21 cellular contexts compared by ENCODE assay signal in the genomic region with DNA sequence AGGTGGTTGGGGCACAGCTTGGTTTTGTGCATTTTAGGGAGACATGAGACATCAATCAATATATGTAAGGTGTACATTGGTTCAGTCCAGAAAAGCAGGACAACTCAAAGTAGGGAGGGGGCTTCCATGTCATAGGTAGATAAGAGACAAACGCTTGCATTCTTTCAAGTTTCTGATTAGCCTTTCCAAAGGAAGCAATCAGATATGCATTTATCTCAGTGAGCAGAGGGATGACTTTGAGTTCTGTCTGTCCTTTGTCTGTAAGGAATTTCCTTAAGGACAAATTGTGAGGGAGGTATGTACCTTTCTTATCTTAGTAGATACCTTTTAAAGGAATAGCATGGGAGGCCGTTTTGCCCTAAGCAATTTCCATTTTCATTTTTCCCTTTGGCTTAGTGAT.
DNase-seq lines count a peak whose midpoint lies in the region; ATAC-seq, FAIRE-seq and TF ChIP-seq lines count a peak whose summit lies in the region.
"Had no signal": no experiment of that assay in that cellular context is flagged by ENCODE, and none has a peak within 500 bp of the region (broad histone marks: within the 10 kb centered on the region; RNA-seq: fewer than 3 reads in every experiment).

No MANE protein-coding gene starts in this region.

- H3K4me3 ChIP-seq in K562: no peak overlapping the region
- H3K4me3 ChIP-seq in endodermal cell (ENCODE audit: low read length): peak overlapping the region; percentile 71
- no peak overlapping the region for H3K4me3 ChIP-seq in mesendoderm (ENCODE audit: low read length)
- no peak overlapping the region for H3K4me3 ChIP-seq in mesenchymal stem cell (ENCODE audit: insufficient read depth in 1 of 2, low read depth in 1 of 2, low read length in 2 of 2)
- H3K4me3 ChIP-seq: A549; BLaER1 treated with 17β-estradiol and CSF1 and Interleukin-3, amounts not matched to agents 10 nM and 100 nM had no signal

- no peak overlapping the region for H4K5ac ChIP-seq in mesendoderm (ENCODE audit: low read length)

- no peaks in the 10 kb centered on the region for H3K27me3 ChIP-seq in K562 (ENCODE audit: control insufficient read depth in 2 of 2, insufficient read depth in 2 of 2, low read length in 2 of 2)
- H3K27me3 ChIP-seq in endodermal cell (ENCODE audit: control insufficient read depth, insufficient read depth, low read length, poor library complexity, severe bottlenecking): no peaks in the 10 kb centered on the region
- no peaks in the 10 kb centered on the region for H3K27me3 ChIP-seq in mesendoderm (ENCODE audit: insufficient read depth, low read length, poor library complexity)
- peaks cover 0 to 21% of the 10 kb centered on the region in 2 experiments for H3K27me3 ChIP-seq in mesenchymal stem cell (ENCODE audit: control insufficient read depth in 1 of 2, insufficient read depth in 1 of 2, low read length in 2 of 2)

- no peak for TF ChIP-seq CTCF in K562 (IDR thresholded peaks at IDR 0.05 in 2 of 3, conservative IDR thresholded peaks at IDR 0.05 in 1 of 3; ENCODE audit: insufficient read depth in 2 of 3, low read depth in 1 of 3, low read length in 3 of 3)
- TF ChIP-seq CTCF in endodermal cell (conservative IDR thresholded peaks at IDR 0.05): no peak

- no peak for TF ChIP-seq RAD21 in K562 (CRISPR knock-in tag; conservative IDR thresholded peaks at IDR 0.05 in 1 of 2, IDR thresholded peaks at IDR 0.05 in 1 of 2)

- BruUV-seq in K562 (replicated peaks; lab: Mats Ljungman, UMichigan): no TSS peak

- no peak overlapping the region for H3K27ac Mint-ChIP-seq in endodermal cell
- H3K27ac Mint-ChIP-seq: B cell; CD4-positive, alpha-beta T cell; CD8-positive, alpha-beta T cell had no signal

- POLR2A ChIA-PET in K562 (lab: Yijun Ruan, JAX): interaction anchor here (0.8 kb wide), 1 partner anchor 11 kb away, joined by 4 read pairs; no protein-coding TSS in a partner anchor

- peaks cover 4% of the 10 kb centered on the region for H3K4me1 Mint-ChIP-seq in endodermal cell
- H3K4me1 Mint-ChIP-seq: B cell had no signal

- in situ Hi-C loops in K562 (cut with MboI): no loop called here

- no peak overlapping the region for H2BK5ac ChIP-seq in mesendoderm (ENCODE audit: low read length)
- H2BK5ac ChIP-seq in mesenchymal stem cell (ENCODE audit: low read depth, low read length, poor library complexity, severe bottlenecking): no peak overlapping the region

- no peak overlapping the region for H2BK15ac ChIP-seq in mesendoderm (replicated peaks; ENCODE audit: low read depth)
- no peak overlapping the region for H2BK15ac ChIP-seq in mesenchymal stem cell (ENCODE audit: low read depth, poor library complexity, severe bottlenecking)

- no peaks in the 10 kb centered on the region for H3K79me1 ChIP-seq in mesendoderm (ENCODE audit: low read length)
- H3K79me1 ChIP-seq in mesenchymal stem cell (replicated peaks; ENCODE audit: low read length, poor library complexity, severe bottlenecking): no peaks in the 10 kb centered on the region

- H4K91ac ChIP-seq in mesenchymal stem cell (ENCODE audit: low read length): no peak overlapping the region

- peak; percentile 56 for FAIRE-seq in K562 (lab: Jason Lieb, UNC)
- FAIRE-seq in urothelium cell line (lab: Jason Lieb, UNC): no peak
- FAIRE-seq: A549, D721Med, G401.6, GM12891 had no signal

- ATAC-seq in K562: no peak
- ATAC-seq in GM19397 (IDR thresholded peaks at IDR 0.05; ENCODE audit: unreplicated experiment): no peak
- ATAC-seq: A549; CD8-positive, alpha-beta T cell had no signal

- H3K79me2 ChIP-seq in K562 (ENCODE audit: control insufficient read depth, insufficient read depth, low read length) (no peaks in the 10 kb centered on the region), mesendoderm (ENCODE audit: control insufficient read depth, insufficient read depth, low read length) (no peaks in the 10 kb centered on the region)

- no peak for DNase-seq in K562 (ENCODE audit: extremely low read depth in 1 of 4, low spot score in 3 of 4)
- DNase-seq in endodermal cell: no peak
- peak; percentile 31 for DNase-seq in mesendoderm
- DNase-seq in mesenchymal stem cell: no peak
- no peak for DNase-seq in urothelium cell line (ENCODE audit: low spot score)
- DNase-seq: AML-193; Caco-2; Calu3; CD4-positive, alpha-beta T cell; CD8-positive, alpha-beta T cell; DMS79 treated with DMSO at 0.1 percent for 48 hours; GF-D8 had no signal

- H3K27ac ChIP-seq in K562 (ENCODE audit: extremely low read depth, low read depth, low read length): no peak overlapping the region
- no peak overlapping the region for H3K27ac ChIP-seq in endodermal cell (ENCODE audit: low read depth, low read length)
- H3K27ac ChIP-seq in mesendoderm (ENCODE audit: low read depth, low read length): no peak overlapping the region
- no peak overlapping the region for H3K27ac ChIP-seq in mesenchymal stem cell (ENCODE audit: low read length, poor library complexity, severe bottlenecking)
- H3K27ac ChIP-seq: 22Rv1; A549; BLaER1 treated with 17β-estradiol and CSF1 and Interleukin-3, amounts not matched to agents 10 nM and 100 nM; C4-2B had no signal

- H3K18ac ChIP-seq in mesendoderm (ENCODE audit: low read length) (no peak overlapping the region), mesenchymal stem cell (ENCODE audit: low read depth in 1 of 2, low read length in 2 of 2) (no peak overlapping the region)

- H3K36me3 Mint-ChIP-seq in endodermal cell (ENCODE audit: low read depth): no peaks in the 10 kb centered on the region
- H3K36me3 Mint-ChIP-seq: CD8-positive, alpha-beta T cell had no signal

- H3K9ac ChIP-seq in K562 (ENCODE audit: insufficient read depth in 1 of 2, low read depth in 2 of 2, low read length in 2 of 2) (no peak overlapping the region), endodermal cell (ENCODE audit: extremely low read depth, low read length, poor library complexity, severe bottlenecking) (no peak overlapping the region), mesendoderm (ENCODE audit: low read length) (no peak overlapping the region), mesenchymal stem cell (ENCODE audit: low read length) (no peak overlapping the region)
- H3K9ac ChIP-seq: BLaER1 treated with 17β-estradiol and CSF1 and Interleukin-3, amounts not matched to agents 10 nM and 100 nM had no signal

- H3K56ac ChIP-seq in mesendoderm (ENCODE audit: low read length): no peak overlapping the region

- no peak overlapping the region for H2BK12ac ChIP-seq in mesenchymal stem cell (ENCODE audit: low read length in 2 of 2)

- no peak overlapping the region for H2AFZ ChIP-seq in K562 (ENCODE audit: low read depth, low read length)
- no peak overlapping the region for H2AFZ ChIP-seq in mesenchymal stem cell (ENCODE audit: low read depth, low read length)

- no peaks in the 10 kb centered on the region for H3K9me3 ChIP-seq in K562 (replicated peaks; ENCODE audit: control insufficient read depth, insufficient read depth, low read depth, low read length)
- H3K9me3 ChIP-seq in endodermal cell (ENCODE audit: control insufficient read depth, low read length): peaks cover 49% of the 10 kb centered on the region
- peaks cover 5% of the 10 kb centered on the region for H3K9me3 ChIP-seq in mesenchymal stem cell (ENCODE audit: control insufficient read depth, low read length)

- no peak overlapping the region for H3K4ac ChIP-seq in mesendoderm (ENCODE audit: low read depth, low read length)
- no peak overlapping the region for H3K4ac ChIP-seq in mesenchymal stem cell (ENCODE audit: low read depth in 1 of 2, low read length in 2 of 2)

- no peak overlapping the region for H3K14ac ChIP-seq in mesenchymal stem cell (ENCODE audit: low read length in 2 of 2)

- 2% methylated on average over 2 of the region's 2 CpGs for WGBS in K562 (ENCODE audit: insufficient coverage, low coverage, missing lambda C conversion rate)
- WGBS in endodermal cell (ENCODE audit: insufficient coverage in 1 of 2, insufficient read length in 1 of 2), 2 experiments: 63 to 77% methylated on average over 1 to 2 of the region's 2 CpGs
- no CpG with 5 or more reads among the region's 2 CpGs for WGBS in mesendoderm (ENCODE audit: extremely low coverage, insufficient coverage, low lambda C conversion rate)
- 92% methylated on average over 1 of the region's 2 CpGs for WGBS in mesenchymal stem cell

- H3K36me3 ChIP-seq in K562 (ENCODE audit: control insufficient read depth, insufficient read depth, low read length) (no peaks in the 10 kb centered on the region), endodermal cell (ENCODE audit: control insufficient read depth, insufficient read depth, low read length) (no peaks in the 10 kb centered on the region), mesendoderm (ENCODE audit: control insufficient read depth, insufficient read depth, low read length) (no peaks in the 10 kb centered on the region), mesenchymal stem cell (ENCODE audit: control insufficient read depth in 1 of 2, insufficient read depth in 2 of 2, low read depth in 1 of 2, low read length in 2 of 2) (peaks cover 0 to 36% of the 10 kb centered on the region in 2 experiments)

- peaks cover 3% of the 10 kb centered on the region for H3K27me3 Mint-ChIP-seq in endodermal cell (ENCODE audit: insufficient read depth)
- H3K27me3 Mint-ChIP-seq: B cell; CD4-positive, alpha-beta T cell had no signal

- no peak overlapping the region for H4K8ac ChIP-seq in mesendoderm (ENCODE audit: low read depth, low read length)
- H4K8ac ChIP-seq in mesenchymal stem cell (ENCODE audit: low read length): no peak overlapping the region

- no peaks in the 10 kb centered on the region for H4K20me1 ChIP-seq in K562 (replicated peaks; ENCODE audit: control insufficient read depth, insufficient read depth, low read length)
- H4K20me1 ChIP-seq: BLaER1 treated with 17β-estradiol and CSF1 and Interleukin-3, amounts not matched to agents 10 nM and 100 nM had no signal

- H2BK120ac ChIP-seq in mesendoderm (ENCODE audit: low read depth, low read length) (no peak overlapping the region), mesenchymal stem cell (ENCODE audit: low read depth, low read length) (no peak overlapping the region)

- H2AK5ac ChIP-seq in mesendoderm (ENCODE audit: low read length) (no peak overlapping the region), mesenchymal stem cell (ENCODE audit: low read length, severe bottlenecking) (no peak overlapping the region)

- intact Hi-C loops in K562 (cut with micrococcal nuclease): no loop called here

- no peak overlapping the region for H3K4me2 ChIP-seq in K562 (ENCODE audit: insufficient read depth, low read length)
- H3K4me2 ChIP-seq in mesendoderm (ENCODE audit: low read length): no peak overlapping the region
- H3K4me2 ChIP-seq in mesenchymal stem cell (ENCODE audit: low read length, poor library complexity, severe bottlenecking): no peak overlapping the region
- H3K4me2 ChIP-seq: A549; BLaER1 treated with 17β-estradiol and CSF1 and Interleukin-3, amounts not matched to agents 10 nM and 100 nM had no signal

- CTCF ChIA-PET in K562 (lab: Yijun Ruan, JAX; ENCODE audit: low intra/inter-chr PET ratio): no interaction called here

- TF ChIP-seq POLR2A in K562 (conservative IDR thresholded peaks at IDR 0.05): no peak

- H3K9me3 Mint-ChIP-seq in endodermal cell: peaks cover 42% of the 10 kb centered on the region
- H3K9me3 Mint-ChIP-seq: CD4-positive, alpha-beta T cell had no signal

- no peaks in the 10 kb centered on the region for H3K9me1 ChIP-seq in K562 (ENCODE audit: control insufficient read depth, insufficient read depth, low read length)

- H3K4me1 ChIP-seq in K562 (replicated peaks in 1 of 2; ENCODE audit: control insufficient read depth in 2 of 2, insufficient read depth in 2 of 2, low read length in 2 of 2) (peaks cover 19 to 22% of the 10 kb centered on the region in 2 experiments; a peak in 4 of 5 replicates), endodermal cell (ENCODE audit: control insufficient read depth, insufficient read depth, low read length) (peaks cover 3% of the 10 kb centered on the region), mesendoderm (ENCODE audit: control insufficient read depth, low read depth, low read length) (peaks cover 4% of the 10 kb centered on the region), mesenchymal stem cell (ENCODE audit: control insufficient read depth, insufficient read depth, low read depth, low read length) (no peaks in the 10 kb centered on the region)
- H3K4me1 ChIP-seq: A549 had no signal

- H3K23ac ChIP-seq in mesendoderm (ENCODE audit: low read length): no peak overlapping the region
- no peak overlapping the region for H3K23ac ChIP-seq in mesenchymal stem cell (ENCODE audit: low read length in 2 of 2)

- TF ChIP-seq EP300 in K562 (IDR thresholded peaks at IDR 0.05; ENCODE audit: low read length): peak; percentile 41; the same call in 1 of the 2 replicates

- H3K4me3 Mint-ChIP-seq in endodermal cell: no peak overlapping the region
- H3K4me3 Mint-ChIP-seq: B cell; CD4-positive, alpha-beta T cell; CD8-positive, alpha-beta T cell had no signal
